1 cellular context compared by ENCODE assay signal in genomic region chr10:43360086-43360485, GRCh38.
TF ChIP-seq lines count a peak whose summit lies in the region.

No MANE protein-coding gene starts in this region.

TF ChIP-seq in IMR-90, 13 proteins besides CTCF, POLR2A, EP300 and RAD21:
- TF ChIP-seq RCOR1 (IDR thresholded peaks at IDR 0.05; ENCODE audit: insufficient replicate concordance, low read length) (no peak), USF2 (IDR thresholded peaks at IDR 0.05; ENCODE audit: low read depth, low read length) (no peak), CEBPB (IDR thresholded peaks at IDR 0.05; ENCODE audit: low read depth, low read length) (no peak), FOS (IDR thresholded peaks at IDR 0.05; ENCODE audit: low read depth, low read length) (no peak), SMC3 (IDR thresholded peaks at IDR 0.05; ENCODE audit: low read depth, low read length) (no peak), MXI1 (IDR thresholded peaks at IDR 0.05; ENCODE audit: borderline replicate concordance, low read depth, low read length) (no peak), RFX5 (IDR thresholded peaks at IDR 0.05; ENCODE audit: low read depth, low read length) (no peak), CHD1 (IDR thresholded peaks at IDR 0.05; ENCODE audit: low read depth, low read length) (no peak), MAZ (IDR thresholded peaks at IDR 0.05; ENCODE audit: borderline replicate concordance, low read depth, low read length) (no peak), ELK1 (IDR thresholded peaks at IDR 0.05; ENCODE audit: borderline replicate concordance, low read depth, low read length) (no peak), NFE2L2 (IDR thresholded peaks at IDR 0.05; ENCODE audit: low read depth, low read length) (no peak)
